ENCODE assay signal across 26 cellular contexts in the genomic region with DNA sequence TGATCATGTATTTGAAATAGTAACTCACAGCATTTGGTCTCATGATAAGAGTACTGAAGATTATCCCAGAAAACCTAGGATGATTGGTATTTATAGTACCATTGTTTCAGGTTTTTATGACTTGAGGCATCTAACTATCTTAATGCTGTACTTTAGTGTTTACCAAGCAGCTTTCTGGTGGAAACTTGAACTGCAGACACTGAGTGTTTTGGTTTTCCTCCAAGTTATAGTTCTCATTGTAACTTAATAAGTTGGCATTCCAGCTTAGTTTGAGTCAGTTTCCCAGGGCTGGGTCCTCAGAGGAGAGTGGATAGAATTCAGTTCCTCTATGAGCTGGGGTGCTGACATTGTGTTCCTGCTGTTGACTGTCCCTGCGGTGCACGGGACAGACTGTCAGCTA.
"Had no signal": no experiment of that assay in that cellular context is flagged by ENCODE, and none has a peak within 500 bp of the region (broad histone marks: within the 10 kb centered on the region; RNA-seq: fewer than 3 reads in every experiment).

No MANE protein-coding gene starts in this region.

- ATAC-seq: effector memory CD8-positive, alpha-beta T cell; esophagus mucosa; foreskin keratinocyte; left lung; naive thymus-derived CD8-positive, alpha-beta T cell; right lobe of liver; stimulated activated effector memory CD8-positive, alpha-beta T cell treated with anti-CD3 and anti-CD28 coated beads, Interleukin-12 subunit alpha, Interleukin-12 subunit beta, amount 100 ng/mL, for 72 hours; stimulated activated naive CD8-positive, alpha-beta T cell treated with anti-CD3 and anti-CD28 coated beads, Interleukin-15, amount 100 ng/mL, for 72 hours had no signal

- DNase-seq: activated B cell treated with CpG ODN at 0.5 μM for 24 hours; activated CD4-positive, alpha-beta T cell treated with anti-CD3 and anti-CD28 coated beads for 4 hours; activated CD4-positive, alpha-beta T cell treated with anti-CD3 and anti-CD28 coated beads, Interleukin-2, amount 50 U/mL, for 48 hours; activated CD8-positive, alpha-beta memory T cell treated with anti-CD3 and anti-CD28 coated beads, Interleukin-2, amount 50 U/mL, for 48 hours; activated naive CD4-positive, alpha-beta T cell treated with Interleukin-2 at 50 U/mL for 16 hours; activated naive CD8-positive, alpha-beta T cell treated with anti-CD3 and anti-CD28 coated beads for 36 hours; activated T-cell treated with anti-CD3 and anti-CD28 coated beads, Interleukin-2, amount 50 U/mL, for 48 hours; amniotic stem cell; caudate nucleus; dorsolateral prefrontal cortex; effector memory CD8-positive, alpha-beta T cell; foreskin keratinocyte; left lung; naive thymus-derived CD8-positive, alpha-beta T cell; posterior cingulate gyrus; right lobe of liver; small intestine; stimulated activated CD4-positive, alpha-beta T cell treated with anti-CD3 and anti-CD28 coated beads, Interleukin-2, amount 100 ng/mL, for 24 hours; stimulated activated naive CD8-positive, alpha-beta T cell treated with anti-CD3 and anti-CD28 coated beads, Interleukin-15, amount 100 ng/mL, for 72 hours; T1000 had no signal

- H3K4me1 ChIP-seq: foreskin keratinocyte, left lung, neural progenitor cell, right lobe of liver, suprapubic skin, tibial nerve had no signal

- H3K9me3 ChIP-seq: left lung, right lobe of liver, suprapubic skin, tibial nerve had no signal

- H3K9ac ChIP-seq: neural progenitor cell had no signal

- H3K27me3 ChIP-seq: dorsolateral prefrontal cortex, foreskin keratinocyte, left lung, neural progenitor cell, right lobe of liver, suprapubic skin, tibial nerve had no signal

- H3K4me2 ChIP-seq: neural progenitor cell had no signal

- H3K27ac ChIP-seq: dorsolateral prefrontal cortex, foreskin keratinocyte, left lung, neural progenitor cell, right lobe of liver, suprapubic skin, tibial nerve had no signal

- H2AFZ ChIP-seq: neural progenitor cell had no signal

- H3K4me3 ChIP-seq: dorsolateral prefrontal cortex, left lung, lung, neural progenitor cell, right lobe of liver, suprapubic skin, tibial nerve had no signal
